Comparison of ENCODE assay signal across 11 cellular contexts in genomic region chr4:109690690-109691410, GRCh38. TPM values are rescaled to one million over a fixed set of nuclear protein-coding genes. Genes with fewer than 3 reads are reported as not detected.
DNase-seq lines count a peak whose midpoint lies in the region; ATAC-seq and TF ChIP-seq lines count a peak whose summit lies in the region.
"Had no signal": no experiment of that assay in that cellular context is flagged by ENCODE, and none has a peak within 500 bp of the region (broad histone marks: within the 10 kb centered on the region; RNA-seq: fewer than 3 reads in every experiment).

No MANE protein-coding gene starts in this region.

- no peak for TF ChIP-seq CTCF in foreskin fibroblast (IDR thresholded peaks at IDR 0.05; ENCODE audit: low read depth, low read length)

- peak overlapping the region in 1 of 8 donors; percentile 19 for H3K4me3 Mint-ChIP-seq in naive B cell
- H3K4me3 Mint-ChIP-seq: nephron progenitor cell had no signal

- H3K4me3 ChIP-seq in foreskin fibroblast (ENCODE audit: low read depth in 1 of 2, low read length in 2 of 2), result no peak overlapping the region

- peak; percentile 98 for ATAC-seq in GM18909 (IDR thresholded peaks at IDR 0.05; ENCODE audit: poor library complexity, unreplicated experiment)
- peak; percentile 90 for ATAC-seq in GM21737 (IDR thresholded peaks at IDR 0.05; ENCODE audit: unreplicated experiment)
- peak; percentile 80 for ATAC-seq in HG03469 (IDR thresholded peaks at IDR 0.05; ENCODE audit: unreplicated experiment)
- peak in 1 of 2 donors; percentile 28 for ATAC-seq in naive B cell (ENCODE audit: low read depth in 2 of 2)
- ATAC-seq in SK-N-SH treated with all-trans-retinoic acid at 6 μM for 48 hours, result no peak

- H3K27ac Mint-ChIP-seq in naive B cell, result peak overlapping the region in 4 of 6 donors; percentile 18 to 78 (median 46)
- H3K27ac Mint-ChIP-seq: nephron progenitor cell had no signal

- no peaks in the 10 kb centered on the region for H3K9me3 Mint-ChIP-seq in naive B cell
- H3K9me3 Mint-ChIP-seq: nephron progenitor cell had no signal

- peaks cover 6 to 11% (median 11%) of the 10 kb centered on the region in 3 donors for H3K4me1 Mint-ChIP-seq in naive B cell
- H3K4me1 Mint-ChIP-seq: nephron progenitor cell had no signal

- H3K27me3 Mint-ChIP-seq in naive B cell, result no peaks in the 10 kb centered on the region

- DNase-seq in naive B cell (no peak), foreskin fibroblast (no peak), cerebellum (ENCODE audit: low spot score) (no peak)
- DNase-seq in stimulated activated CD4-positive, alpha-beta T cell treated with anti-CD3 and anti-CD28 coated beads, Interleukin-2, amount 100 ng/mL, for 48 hours, result no peak
- DNase-seq: activated CD4-positive, CD25-positive, alpha-beta regulatory T cell treated with anti-CD3 and anti-CD28 coated beads, Interleukin-2, amount 50 U/mL, for 72 hours; hippocampal formation; nephron progenitor cell had no signal

- peaks cover 16 to 29% of the 10 kb centered on the region in 2 donors for H3K36me3 Mint-ChIP-seq in naive B cell

TF ChIP-seq in SK-N-SH treated with all-trans-retinoic acid at 6 μM for 48 hours, 23 proteins besides CTCF, POLR2A, EP300 and RAD21:
- TF ChIP-seq ESRRG (CRISPR knock-in tag; IDR thresholded peaks at IDR 0.05), result no peak
- no peak for TF ChIP-seq ZFP3 (CRISPR knock-in tag; IDR thresholded peaks at IDR 0.05)
- TF ChIP-seq ZFP30 (CRISPR knock-in tag; IDR thresholded peaks at IDR 0.05), result no peak
- TF ChIP-seq RARB (CRISPR knock-in tag; IDR thresholded peaks at IDR 0.05), result no peak
- TF ChIP-seq ARNTL (CRISPR knock-in tag; IDR thresholded peaks at IDR 0.05; ENCODE audit: borderline replicate concordance, low read depth), result no peak
- no peak for TF ChIP-seq CSDC2 (CRISPR knock-in tag; IDR thresholded peaks at IDR 0.05)
- TF ChIP-seq ZC3H10 (CRISPR knock-in tag; IDR thresholded peaks at IDR 0.05), result no peak
- TF ChIP-seq BACH2 (CRISPR knock-in tag; IDR thresholded peaks at IDR 0.05; ENCODE audit: borderline replicate concordance), result no peak
- no peak for TF ChIP-seq ZNF8 (CRISPR knock-in tag; IDR thresholded peaks at IDR 0.05)
- TF ChIP-seq TSHZ2 (CRISPR knock-in tag; IDR thresholded peaks at IDR 0.05), result no peak
- no peak for TF ChIP-seq TCF4 (CRISPR knock-in tag; IDR thresholded peaks at IDR 0.05; ENCODE audit: borderline replicate concordance)
- TF ChIP-seq ZNF565 (CRISPR knock-in tag; conservative IDR thresholded peaks at IDR 0.05; ENCODE audit: low read depth), result no peak
- TF ChIP-seq OSR1 (CRISPR knock-in tag; IDR thresholded peaks at IDR 0.05), result no peak
- no peak for TF ChIP-seq TOX (CRISPR knock-in tag; IDR thresholded peaks at IDR 0.05; ENCODE audit: borderline replicate concordance)
TF ChIP-seq in SK-N-SH treated with all-trans-retinoic acid at 6 μM for 48 hours: peak in this region for 0.

RNA-seq across cellular contexts. Expression of gene CASP6, which starts 12.4 kb away (rescaled TPM):
- 10 to 100 TPM in 5 of 6 donors, 1 to 10 TPM in 1; 7.4 to 20.4 (median 16.0) TPM for polyA plus RNA-seq in naive B cell (ENCODE audit: low read depth in 6 of 6)
- 15.4 TPM for total RNA-seq in cerebellum

RNA-seq across cellular contexts. Expression of gene PLA2G12A, which starts 39.0 kb away (rescaled TPM):
- 10 to 100 TPM; 16.0 to 37.6 (median 26.5) TPM for polyA plus RNA-seq in naive B cell (ENCODE audit: low read depth in 6 of 6)
- 26.8 TPM for total RNA-seq in cerebellum
